Comparison of ENCODE assay signal across 3 cellular contexts in genomic region chr4:37788782-37789181, GRCh38.
"Had no signal": no experiment of that assay in that cellular context is flagged by ENCODE, and none has a peak within 500 bp of the region (broad histone marks: within the 10 kb centered on the region; RNA-seq: fewer than 3 reads in every experiment).

No MANE protein-coding gene starts in this region.

- H2AFZ ChIP-seq: GM23248 had no signal

- H3K4me3 ChIP-seq: GM23248 had no signal

- H3K27ac ChIP-seq: GM23248 had no signal

- H3K9ac ChIP-seq: GM23248 had no signal

- DNase-seq: GM23248, H9, HCEC 1CT had no signal
